5 cellular contexts compared by ENCODE assay signal in genomic region chr10:130167707-130168106, GRCh38. TPM values are rescaled to one million over a fixed set of nuclear protein-coding genes. Genes with fewer than 3 reads are reported as not detected.
"Had no signal": no experiment of that assay in that cellular context is flagged by ENCODE, and none has a peak within 500 bp of the region (broad histone marks: within the 10 kb centered on the region; RNA-seq: fewer than 3 reads in every experiment).

No MANE protein-coding gene starts in this region.

- H3K4me3 Mint-ChIP-seq: GM23338, H9 had no signal

- H3K27ac Mint-ChIP-seq: GM23338, H9 had no signal

- H3K9me3 Mint-ChIP-seq: GM23338, H9 had no signal

- ATAC-seq: GM23338 had no signal

- DNase-seq: H9, HCEC 1CT, IMR-90 had no signal

- H3K4me3 ChIP-seq: GM23338 had no signal

RNA-seq across cellular contexts. Expression of gene C10orf143, which starts 57.1 kb away (rescaled TPM):
- total RNA-seq: HT-29 had no signal
